ENCODE assay signal across 1 cellular context in the genomic region with DNA sequence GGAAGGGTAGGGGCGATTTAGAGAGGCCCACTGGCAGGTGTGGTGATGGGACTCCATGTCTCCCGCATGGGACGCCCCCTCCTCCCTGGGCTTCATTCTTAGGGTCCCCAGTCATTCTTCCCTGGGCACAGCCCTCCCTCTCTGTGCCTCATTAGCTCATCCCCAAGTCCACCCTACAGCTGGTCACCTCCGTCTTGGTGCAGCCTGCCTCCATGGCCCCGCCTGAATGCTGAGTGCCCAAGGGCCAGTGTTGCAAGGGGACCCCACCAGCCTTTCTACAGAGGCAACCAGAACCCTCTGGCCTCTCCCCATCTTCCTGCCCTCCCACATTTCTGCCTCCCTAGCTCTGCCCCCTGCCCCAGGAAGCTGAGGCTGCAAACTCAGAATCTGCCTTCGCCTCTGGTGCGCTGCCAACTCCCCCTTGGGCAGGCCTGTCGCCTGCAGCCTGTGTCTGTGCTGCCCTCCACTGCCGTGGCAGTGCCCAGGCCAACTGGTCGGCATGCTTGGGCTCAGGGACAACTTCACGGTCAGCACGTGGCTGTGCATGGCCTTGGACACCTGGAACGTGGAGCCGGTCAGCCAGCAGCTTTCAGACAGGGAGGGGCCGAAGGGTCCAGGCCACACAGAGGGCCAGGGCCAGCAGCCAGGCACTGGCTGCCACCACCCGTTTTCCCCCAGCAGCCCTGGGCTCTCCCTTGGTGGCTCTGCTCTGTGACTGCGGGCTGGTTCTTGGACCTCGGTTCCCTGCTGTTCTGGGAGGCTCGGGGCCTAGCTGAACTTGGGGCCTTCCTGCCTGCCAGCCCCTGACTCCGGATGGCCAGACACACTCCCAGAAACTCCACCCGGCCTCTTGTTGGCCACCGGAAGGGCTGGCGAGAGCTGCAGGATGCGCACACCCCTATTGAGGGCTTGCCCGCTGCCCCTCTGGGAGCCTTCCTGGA.
TF ChIP-seq lines count a peak whose summit lies in the region.

No MANE protein-coding gene starts in this region.

TF ChIP-seq in HepG2, 621 proteins besides CTCF, POLR2A, EP300 and RAD21 (continued from another document and continues in another):
- peak; percentile 62; the same call in 1 of the 2 replicates for TF ChIP-seq RNF2 (conservative IDR thresholded peaks at IDR 0.05; ENCODE audit: low read depth)
- TF ChIP-seq RFXAP (CRISPR knock-in tag; IDR thresholded peaks at IDR 0.05; ENCODE audit: borderline replicate concordance), result peak; percentile 58; the same call in 1 of the 2 replicates
- peak; percentile 96 for TF ChIP-seq YEATS4 (CRISPR knock-in tag; IDR thresholded peaks at IDR 0.05; ENCODE audit: borderline replicate concordance)
- TF ChIP-seq ZBTB4 (CRISPR knock-in tag; IDR thresholded peaks at IDR 0.05; ENCODE audit: borderline replicate concordance), result peak; percentile 76; the same call in 1 of the 2 replicates
- TF ChIP-seq, protein P1, sequence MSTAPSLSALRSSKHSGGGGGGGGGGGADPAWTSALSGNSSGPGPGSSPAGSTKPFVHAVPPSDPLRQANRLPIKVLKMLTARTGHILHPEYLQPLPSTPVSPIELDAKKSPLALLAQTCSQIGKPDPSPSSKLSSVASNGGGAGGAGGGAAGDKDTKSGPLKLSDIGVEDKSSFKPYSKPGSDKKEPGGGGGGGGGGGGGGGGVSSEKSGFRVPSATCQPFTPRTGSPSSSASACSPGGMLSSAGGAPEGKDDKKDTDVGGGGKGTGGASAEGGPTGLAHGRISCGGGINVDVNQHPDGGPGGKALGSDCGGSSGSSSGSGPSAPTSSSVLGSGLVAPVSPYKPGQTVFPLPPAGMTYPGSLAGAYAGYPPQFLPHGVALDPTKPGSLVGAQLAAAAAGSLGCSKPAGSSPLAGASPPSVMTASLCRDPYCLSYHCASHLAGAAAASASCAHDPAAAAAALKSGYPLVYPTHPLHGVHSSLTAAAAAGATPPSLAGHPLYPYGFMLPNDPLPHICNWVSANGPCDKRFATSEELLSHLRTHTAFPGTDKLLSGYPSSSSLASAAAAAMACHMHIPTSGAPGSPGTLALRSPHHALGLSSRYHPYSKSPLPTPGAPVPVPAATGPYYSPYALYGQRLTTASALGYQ (CRISPR knock-in tag; IDR thresholded peaks at IDR 0.05), result peak; percentile 61; the same call in 1 of the 2 replicates
- TF ChIP-seq ISL2 (CRISPR knock-in tag; IDR thresholded peaks at IDR 0.05), result peak; percentile 62; the same call in 1 of the 2 replicates
- peak; percentile 81 for TF ChIP-seq KDM2A (CRISPR knock-in tag; IDR thresholded peaks at IDR 0.05; ENCODE audit: borderline replicate concordance, low read depth)
- TF ChIP-seq ZNF660 (CRISPR knock-in tag; IDR thresholded peaks at IDR 0.05; ENCODE audit: borderline replicate concordance, low read depth), result no peak
- TF ChIP-seq, protein P2, sequence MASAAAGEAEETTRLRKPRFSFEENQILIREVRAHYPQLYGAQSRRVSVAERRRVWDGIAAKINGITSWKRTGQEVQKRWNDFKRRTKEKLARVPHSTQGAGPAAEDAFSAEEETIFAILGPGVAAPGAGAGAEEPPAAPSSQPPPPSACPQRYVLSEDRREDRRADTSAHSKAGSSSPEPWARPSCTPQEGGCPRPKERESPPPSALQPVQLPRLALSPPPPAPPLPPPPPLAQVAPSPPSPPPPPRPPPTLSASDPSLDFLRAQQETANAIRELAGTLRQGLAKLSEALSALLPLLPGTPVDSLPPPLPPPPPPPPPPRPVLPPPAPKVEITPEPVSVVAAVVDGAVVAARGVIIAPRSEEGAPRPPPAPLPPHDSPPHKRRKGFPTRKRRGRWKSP (CRISPR knock-in tag; IDR thresholded peaks at IDR 0.05), result peak; percentile 86; the same call in 1 of the 2 replicates
- TF ChIP-seq ZNF292 (CRISPR knock-in tag; IDR thresholded peaks at IDR 0.05; ENCODE audit: borderline replicate concordance, low read depth), result peak; percentile 81
- TF ChIP-seq, protein P3, sequence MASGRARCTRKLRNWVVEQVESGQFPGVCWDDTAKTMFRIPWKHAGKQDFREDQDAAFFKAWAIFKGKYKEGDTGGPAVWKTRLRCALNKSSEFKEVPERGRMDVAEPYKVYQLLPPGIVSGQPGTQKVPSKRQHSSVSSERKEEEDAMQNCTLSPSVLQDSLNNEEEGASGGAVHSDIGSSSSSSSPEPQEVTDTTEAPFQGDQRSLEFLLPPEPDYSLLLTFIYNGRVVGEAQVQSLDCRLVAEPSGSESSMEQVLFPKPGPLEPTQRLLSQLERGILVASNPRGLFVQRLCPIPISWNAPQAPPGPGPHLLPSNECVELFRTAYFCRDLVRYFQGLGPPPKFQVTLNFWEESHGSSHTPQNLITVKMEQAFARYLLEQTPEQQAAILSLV (CRISPR knock-in tag; IDR thresholded peaks at IDR 0.05; ENCODE audit: borderline replicate concordance), result peak; percentile 88
- peak; percentile 92; the same call in 1 of the 2 replicates for TF ChIP-seq KLF15 (CRISPR knock-in tag; IDR thresholded peaks at IDR 0.05; ENCODE audit: borderline replicate concordance)
- TF ChIP-seq ZNF10 (CRISPR knock-in tag; IDR thresholded peaks at IDR 0.05; ENCODE audit: borderline replicate concordance, low read depth), result no peak
- no peak for TF ChIP-seq HCFC1 (IDR thresholded peaks at IDR 0.05; ENCODE audit: low read depth, low read length)
- no peak for TF ChIP-seq ARID3A (IDR thresholded peaks at IDR 0.05; ENCODE audit: low read depth, low read length)
- peak; percentile 92 for TF ChIP-seq SPEN (CRISPR knock-in tag; IDR thresholded peaks at IDR 0.05; ENCODE audit: low read depth)
- TF ChIP-seq NKX3-1 (CRISPR knock-in tag; IDR thresholded peaks at IDR 0.05), result no peak
- TF ChIP-seq SIX1 (CRISPR knock-in tag; IDR thresholded peaks at IDR 0.05; ENCODE audit: borderline replicate concordance), result peak; percentile 57; the same call in 1 of the 2 replicates
- peak; percentile 66 for TF ChIP-seq ZNF124 (CRISPR knock-in tag; IDR thresholded peaks at IDR 0.05)
- no peak for TF ChIP-seq ETV6 (CRISPR knock-in tag; conservative IDR thresholded peaks at IDR 0.05)
- no peak for TF ChIP-seq ATAD3A (CRISPR knock-in tag; IDR thresholded peaks at IDR 0.05)
- peak; percentile 65 to 77; a peak in 2 of 4 replicates for TF ChIP-seq KLF16 (CRISPR knock-in tag; IDR thresholded peaks at IDR 0.05)
- TF ChIP-seq ZNF772 (CRISPR knock-in tag; IDR thresholded peaks at IDR 0.05), result peak; percentile 95; the same call in 1 of the 2 replicates
- peak; percentile 96 for TF ChIP-seq ZNF841 (CRISPR knock-in tag; IDR thresholded peaks at IDR 0.05; ENCODE audit: borderline replicate concordance)
- TF ChIP-seq HNRNPL (IDR thresholded peaks at IDR 0.05; ENCODE audit: low read depth, low read length), result peak; percentile 100
- TF ChIP-seq, protein P4, sequence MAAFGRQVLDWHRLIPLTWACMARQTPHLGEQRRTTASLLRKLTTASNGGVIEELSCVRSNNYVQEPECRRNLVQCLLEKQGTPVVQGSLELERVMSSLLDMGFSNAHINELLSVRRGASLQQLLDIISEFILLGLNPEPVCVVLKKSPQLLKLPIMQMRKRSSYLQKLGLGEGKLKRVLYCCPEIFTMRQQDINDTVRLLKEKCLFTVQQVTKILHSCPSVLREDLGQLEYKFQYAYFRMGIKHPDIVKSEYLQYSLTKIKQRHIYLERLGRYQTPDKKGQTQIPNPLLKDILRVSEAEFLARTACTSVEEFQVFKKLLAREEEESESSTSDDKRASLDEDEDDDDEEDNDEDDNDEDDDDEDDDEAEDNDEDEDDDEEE (CRISPR knock-in tag; IDR thresholded peaks at IDR 0.05), result no peak; the same call in 1 of the 2 replicates
- peak; percentile 90 for TF ChIP-seq ZNF746 (CRISPR knock-in tag; IDR thresholded peaks at IDR 0.05)
- peak; percentile 90 for TF ChIP-seq ZNF780A (CRISPR knock-in tag; IDR thresholded peaks at IDR 0.05)
- TF ChIP-seq ARID2 (CRISPR knock-in tag; IDR thresholded peaks at IDR 0.05; ENCODE audit: borderline replicate concordance), result no peak
- TF ChIP-seq NCOA1 (CRISPR knock-in tag; IDR thresholded peaks at IDR 0.05), result peak; percentile 99
- peak; percentile 73; the same call in 1 of the 2 replicates for TF ChIP-seq SALL2 (CRISPR knock-in tag; IDR thresholded peaks at IDR 0.05)
- peak; percentile 93 for TF ChIP-seq ZNF605 (CRISPR knock-in tag; IDR thresholded peaks at IDR 0.05)
- TF ChIP-seq SRSF4 (IDR thresholded peaks at IDR 0.05; ENCODE audit: low read depth, low read length, poor library complexity, severe bottlenecking), result no peak
- peak; percentile 40; the same call in 1 of the 2 replicates for TF ChIP-seq ZNF777 (CRISPR knock-in tag; IDR thresholded peaks at IDR 0.05)
- peak; percentile 27; the same call in 1 of the 2 replicates for TF ChIP-seq KDM6A (CRISPR knock-in tag; IDR thresholded peaks at IDR 0.05; ENCODE audit: low read depth)
- TF ChIP-seq PHF8 (CRISPR knock-in tag; IDR thresholded peaks at IDR 0.05), result peak; percentile 61
- TF ChIP-seq TRIM24 (CRISPR knock-in tag; IDR thresholded peaks at IDR 0.05), result 0 out of 2 replicates have a peak, but pooled peaks have one; percentile 15
- TF ChIP-seq TAF15 (IDR thresholded peaks at IDR 0.05; ENCODE audit: low read depth, low read length, poor library complexity, severe bottlenecking), result no peak
- TF ChIP-seq, protein P5, sequence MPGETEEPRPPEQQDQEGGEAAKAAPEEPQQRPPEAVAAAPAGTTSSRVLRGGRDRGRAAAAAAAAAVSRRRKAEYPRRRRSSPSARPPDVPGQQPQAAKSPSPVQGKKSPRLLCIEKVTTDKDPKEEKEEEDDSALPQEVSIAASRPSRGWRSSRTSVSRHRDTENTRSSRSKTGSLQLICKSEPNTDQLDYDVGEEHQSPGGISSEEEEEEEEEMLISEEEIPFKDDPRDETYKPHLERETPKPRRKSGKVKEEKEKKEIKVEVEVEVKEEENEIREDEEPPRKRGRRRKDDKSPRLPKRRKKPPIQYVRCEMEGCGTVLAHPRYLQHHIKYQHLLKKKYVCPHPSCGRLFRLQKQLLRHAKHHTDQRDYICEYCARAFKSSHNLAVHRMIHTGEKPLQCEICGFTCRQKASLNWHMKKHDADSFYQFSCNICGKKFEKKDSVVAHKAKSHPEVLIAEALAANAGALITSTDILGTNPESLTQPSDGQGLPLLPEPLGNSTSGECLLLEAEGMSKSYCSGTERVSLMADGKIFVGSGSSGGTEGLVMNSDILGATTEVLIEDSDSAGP (CRISPR knock-in tag; IDR thresholded peaks at IDR 0.05; ENCODE audit: borderline replicate concordance), result peak; percentile 96
- peak; percentile 53; the same call in 1 of the 2 replicates for TF ChIP-seq TBX3 (IDR thresholded peaks at IDR 0.05; ENCODE audit: borderline replicate concordance)
- TF ChIP-seq CBX1 (IDR thresholded peaks at IDR 0.05; ENCODE audit: low read depth), result peak; percentile 64
- TF ChIP-seq ZNF788 (CRISPR knock-in tag; IDR thresholded peaks at IDR 0.05; ENCODE audit: borderline replicate concordance), result peak; percentile 98
- peak; percentile 89 for TF ChIP-seq ZNF572 (CRISPR knock-in tag; IDR thresholded peaks at IDR 0.05)
- TF ChIP-seq, protein P6, sequence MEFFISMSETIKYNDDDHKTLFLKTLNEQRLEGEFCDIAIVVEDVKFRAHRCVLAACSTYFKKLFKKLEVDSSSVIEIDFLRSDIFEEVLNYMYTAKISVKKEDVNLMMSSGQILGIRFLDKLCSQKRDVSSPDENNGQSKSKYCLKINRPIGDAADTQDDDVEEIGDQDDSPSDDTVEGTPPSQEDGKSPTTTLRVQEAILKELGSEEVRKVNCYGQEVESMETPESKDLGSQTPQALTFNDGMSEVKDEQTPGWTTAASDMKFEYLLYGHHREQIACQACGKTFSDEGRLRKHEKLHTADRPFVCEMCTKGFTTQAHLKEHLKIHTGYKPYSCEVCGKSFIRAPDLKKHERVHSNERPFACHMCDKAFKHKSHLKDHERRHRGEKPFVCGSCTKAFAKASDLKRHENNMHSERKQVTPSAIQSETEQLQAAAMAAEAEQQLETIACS (CRISPR knock-in tag; IDR thresholded peaks at IDR 0.05), result no peak
- TF ChIP-seq, protein P7, sequence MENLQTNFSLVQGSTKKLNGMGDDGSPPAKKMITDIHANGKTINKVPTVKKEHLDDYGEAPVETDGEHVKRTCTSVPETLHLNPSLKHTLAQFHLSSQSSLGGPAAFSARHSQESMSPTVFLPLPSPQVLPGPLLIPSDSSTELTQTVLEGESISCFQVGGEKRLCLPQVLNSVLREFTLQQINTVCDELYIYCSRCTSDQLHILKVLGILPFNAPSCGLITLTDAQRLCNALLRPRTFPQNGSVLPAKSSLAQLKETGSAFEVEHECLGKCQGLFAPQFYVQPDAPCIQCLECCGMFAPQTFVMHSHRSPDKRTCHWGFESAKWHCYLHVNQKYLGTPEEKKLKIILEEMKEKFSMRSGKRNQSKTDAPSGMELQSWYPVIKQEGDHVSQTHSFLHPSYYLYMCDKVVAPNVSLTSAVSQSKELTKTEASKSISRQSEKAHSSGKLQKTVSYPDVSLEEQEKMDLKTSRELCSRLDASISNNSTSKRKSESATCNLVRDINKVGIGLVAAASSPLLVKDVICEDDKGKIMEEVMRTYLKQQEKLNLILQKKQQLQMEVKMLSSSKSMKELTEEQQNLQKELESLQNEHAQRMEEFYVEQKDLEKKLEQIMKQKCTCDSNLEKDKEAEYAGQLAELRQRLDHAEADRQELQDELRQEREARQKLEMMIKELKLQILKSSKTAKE (CRISPR knock-in tag; IDR thresholded peaks at IDR 0.05; ENCODE audit: borderline replicate concordance), result peak; percentile 98
- TF ChIP-seq RORA (CRISPR knock-in tag; IDR thresholded peaks at IDR 0.05), result no peak
